Comparison of ENCODE assay signal across 17 cellular contexts in the genomic region with DNA sequence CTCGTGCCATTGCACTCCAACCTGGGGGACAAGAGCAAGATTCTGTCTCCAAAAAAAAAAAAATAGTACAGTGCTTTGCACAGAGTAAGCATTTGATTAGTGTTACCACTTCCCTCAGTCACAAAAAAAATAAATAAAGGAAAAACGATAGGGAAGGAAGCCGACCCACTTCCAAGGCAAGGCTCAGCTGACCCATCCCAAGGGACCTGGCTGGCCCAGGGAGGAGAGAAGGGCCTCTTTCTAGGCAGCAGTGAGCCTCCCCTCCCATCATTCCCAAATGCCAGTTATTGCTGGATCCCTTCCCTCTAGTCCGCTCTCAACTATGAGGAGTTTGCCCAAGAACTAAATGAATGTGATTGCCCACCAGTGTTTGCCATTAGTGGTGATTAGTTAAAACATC.
DNase-seq lines count a peak whose midpoint lies in the region; ATAC-seq and TF ChIP-seq lines count a peak whose summit lies in the region.
"Had no signal": no experiment of that assay in that cellular context is flagged by ENCODE, and none has a peak within 500 bp of the region (broad histone marks: within the 10 kb centered on the region; RNA-seq: fewer than 3 reads in every experiment).

No MANE protein-coding gene starts in this region.

- peak overlapping the region; percentile 33 for H3K27ac ChIP-seq in caudate nucleus (ENCODE audit: low read depth, low read length)
- H3K27ac ChIP-seq: 22Rv1, A549, C4-2B had no signal

- H3K4me1 Mint-ChIP-seq in Caco-2 (ENCODE audit: low read depth, unreplicated experiment): no peaks in the 10 kb centered on the region
- no peaks in the 10 kb centered on the region for H3K4me1 Mint-ChIP-seq in activated CD4-positive, alpha-beta memory T cell treated with anti-CD3 and anti-CD28 coated beads, Interleukin-2, amount 10 ng/mL, durations not matched to agents 7 days and 5 days

- intact Hi-C loops in posterior vena cava (cut with DNase I) (loop anchor here (5.0 to 10.0 kb wide), 3 partner anchors 219 to 382 kb away; a partner anchor contains a TSS), Caco-2 (cut with micrococcal nuclease; ENCODE audit: unreplicated experiment) (loop anchor here (5.0 to 10.0 kb wide), 2 partner anchors 379 to 692 kb away; no protein-coding TSS in a partner anchor)

- no peaks in the 10 kb centered on the region for H3K27me3 ChIP-seq in Caco-2 (replicated peaks; ENCODE audit: control insufficient read depth, insufficient read depth, low read length)

- H3K36me3 Mint-ChIP-seq in Caco-2 (ENCODE audit: insufficient read depth, unreplicated experiment): no peaks in the 10 kb centered on the region
- no peaks in the 10 kb centered on the region for H3K36me3 Mint-ChIP-seq in activated CD4-positive, alpha-beta memory T cell treated with anti-CD3 and anti-CD28 coated beads, Interleukin-2, amount 10 ng/mL, durations not matched to agents 7 days and 5 days (ENCODE audit: low read depth)

- H3K27ac Mint-ChIP-seq in Caco-2 (ENCODE audit: unreplicated experiment): no peak overlapping the region
- H3K27ac Mint-ChIP-seq in activated CD4-positive, alpha-beta memory T cell treated with anti-CD3 and anti-CD28 coated beads, Interleukin-2, amount 10 ng/mL, durations not matched to agents 7 days and 5 days: no peak overlapping the region
- H3K27ac Mint-ChIP-seq: CD4-positive, alpha-beta T cell had no signal

- no peak for ATAC-seq in GM19463 (IDR thresholded peaks at IDR 0.05; ENCODE audit: unreplicated experiment)
- ATAC-seq: A549 had no signal

- H3K9me3 ChIP-seq in Caco-2: no peaks in the 10 kb centered on the region
- H3K9me3 ChIP-seq: A549, HAP-1 had no signal

- CTCF ChIA-PET in Caco-2 (lab: Charles Lee): interaction anchor here (1.6 kb wide), 1 partner anchor 219 kb away, joined by 6 read pairs; no protein-coding TSS in a partner anchor
- CTCF ChIA-PET in activated CD4-positive, alpha-beta memory T cell treated with anti-CD3 and anti-CD28 coated beads, Interleukin-2, amount 10 ng/mL, durations not matched to agents 7 days and 5 days (lab: Charles Lee): interaction anchor here (1.0 to 1.3 kb wide), 2 partner anchors 24 to 69 kb away, joined by 3 read pairs; no protein-coding TSS in a partner anchor

- no peak overlapping the region for H3K4me3 ChIP-seq in Caco-2 (ENCODE audit: low read depth, low read length)
- H3K4me3 ChIP-seq: A549, HAP-1 had no signal

- no peaks in the 10 kb centered on the region for H3K9me3 Mint-ChIP-seq in Caco-2 (ENCODE audit: unreplicated experiment)
- no peaks in the 10 kb centered on the region for H3K9me3 Mint-ChIP-seq in activated CD4-positive, alpha-beta memory T cell treated with anti-CD3 and anti-CD28 coated beads, Interleukin-2, amount 10 ng/mL, durations not matched to agents 7 days and 5 days
- H3K9me3 Mint-ChIP-seq: CD4-positive, alpha-beta T cell had no signal

- no peak for TF ChIP-seq CTCF in Caco-2 (IDR thresholded peaks at IDR 0.05; ENCODE audit: insufficient read depth in 1 of 2, low read depth in 1 of 2, low read length in 1 of 2, severe bottlenecking in 1 of 2, unreplicated experiment in 1 of 2)

- DNase-seq in NCI-H69 (lab: John Stamatoyannopoulos, UW) (peak; percentile 42), caudate nucleus (lab: John Stamatoyannopoulos, UW) (no peak), fibroblast of peridontal ligament (ENCODE audit: extremely low read depth) (peak; percentile 57), posterior vena cava (ENCODE audit: low spot score) (peak; percentile 44), Caco-2 (no peak), H4 (ENCODE audit: low spot score) (no peak)
- DNase-seq in activated CD4-positive, alpha-beta memory T cell treated with anti-CD3 and anti-CD28 coated beads, Interleukin-2, amount 10 ng/mL, durations not matched to agents 7 days and 5 days: no peak
- DNase-seq: AML-193; CD4-positive, alpha-beta T cell; DMS153; DMS79; GDM1 had no signal

- peaks cover 5% of the 10 kb centered on the region; the same call in 1 of the 2 replicates for H3K4me1 ChIP-seq in Caco-2
- H3K4me1 ChIP-seq: A549 had no signal

- POLR2A ChIA-PET in Caco-2 (lab: Charles Lee): no interaction called here
- POLR2A ChIA-PET in activated CD4-positive, alpha-beta memory T cell treated with anti-CD3 and anti-CD28 coated beads, Interleukin-2, amount 10 ng/mL, durations not matched to agents 7 days and 5 days (lab: Charles Lee): no interaction called here

- H3K4me3 Mint-ChIP-seq in Caco-2 (ENCODE audit: unreplicated experiment): no peak overlapping the region
- no peak overlapping the region for H3K4me3 Mint-ChIP-seq in activated CD4-positive, alpha-beta memory T cell treated with anti-CD3 and anti-CD28 coated beads, Interleukin-2, amount 10 ng/mL, durations not matched to agents 7 days and 5 days
- H3K4me3 Mint-ChIP-seq: CD4-positive, alpha-beta T cell had no signal

- no TSS peak for BruUV-seq in Caco-2 (replicated peaks; lab: Mats Ljungman, UMichigan)

- peaks cover 7% of the 10 kb centered on the region for H3K27me3 Mint-ChIP-seq in Caco-2 (ENCODE audit: insufficient read depth, unreplicated experiment)
- peaks cover 3% of the 10 kb centered on the region for H3K27me3 Mint-ChIP-seq in activated CD4-positive, alpha-beta memory T cell treated with anti-CD3 and anti-CD28 coated beads, Interleukin-2, amount 10 ng/mL, durations not matched to agents 7 days and 5 days
- H3K27me3 Mint-ChIP-seq: CD4-positive, alpha-beta T cell had no signal

- no peaks in the 10 kb centered on the region; the same call in 1 of the 2 replicates for H3K36me3 ChIP-seq in Caco-2 (ENCODE audit: control insufficient read depth, insufficient read depth, low read length)
- H3K36me3 ChIP-seq: HAP-1 had no signal

Comparison
In these comparisons a context has a peak if more than half of its experiments do, and no peak if none do; other contexts are left out.
1. DNase-seq: peak in NCI-H69 (single experiment), fibroblast of peridontal ligament (single experiment) and posterior vena cava (single experiment); none in caudate nucleus (0 of 61), Caco-2 (0 of 2), activated CD4-positive, alpha-beta memory T cell treated with anti-CD3 and anti-CD28 coated beads, Interleukin-2, amount 10 ng/mL, durations not matched to agents 7 days and 5 days (single experiment) and H4 (single experiment).